27 cellular contexts compared by ENCODE assay signal in genomic region chr2:151361674-151362380, GRCh38. TPM values are rescaled to one million over a fixed set of nuclear protein-coding genes. Genes with fewer than 3 reads are reported as not detected.
DNase-seq lines count a peak whose midpoint lies in the region; FAIRE-seq and TF ChIP-seq lines count a peak whose summit lies in the region.
"Had no signal": no experiment of that assay in that cellular context is flagged by ENCODE, and none has a peak within 500 bp of the region (broad histone marks: within the 10 kb centered on the region; RNA-seq: fewer than 3 reads in every experiment).

No MANE protein-coding gene starts in this region.

- H3K9me3 ChIP-seq in A673 (ENCODE audit: low read depth, low read length, poor library complexity, severe bottlenecking) (no peaks in the 10 kb centered on the region), GM23248 (ENCODE audit: low read depth) (no peaks in the 10 kb centered on the region)
- H3K9me3 ChIP-seq: adrenal gland; BLaER1 treated with 17β-estradiol and CSF1 and Interleukin-3, amounts not matched to agents 10 nM and 100 nM; prostate gland; upper lobe of left lung had no signal

- peak overlapping the region; percentile 28 for H3K4me2 ChIP-seq in GM23248 (ENCODE audit: unreplicated experiment)
- H3K4me2 ChIP-seq: BLaER1 treated with 17β-estradiol and CSF1 and Interleukin-3, amounts not matched to agents 10 nM and 100 nM; neural progenitor cell had no signal

- H3K36me3 ChIP-seq in A673 (ENCODE audit: insufficient read depth, low read length, poor library complexity, severe bottlenecking) (peaks cover 45% of the 10 kb centered on the region), GM23248 (ENCODE audit: low read depth) (no peaks in the 10 kb centered on the region), kidney epithelial cell (ENCODE audit: control insufficient read depth, insufficient read depth, low read length) (no peaks in the 10 kb centered on the region)
- H3K36me3 ChIP-seq: adrenal gland; BLaER1 treated with 17β-estradiol and CSF1 and Interleukin-3, amounts not matched to agents 10 nM and 100 nM; neural progenitor cell; prostate gland; upper lobe of left lung had no signal

- H3F3A ChIP-seq in GM23248 (ENCODE audit: insufficient read depth), result peaks cover 9% of the 10 kb centered on the region; the same call in 1 of the 2 replicates

- POLR2A ChIA-PET in A673 (lab: Charles Lee; ENCODE audit: low non-redundant PET), result no interaction called here

- no peak for TF ChIP-seq CTCF in A673 (conservative IDR thresholded peaks at IDR 0.05; ENCODE audit: low read depth, low read length)
- TF ChIP-seq CTCF in cardiac fibroblast (IDR thresholded peaks at IDR 0.05; ENCODE audit: low read depth, low read length), result no peak
- TF ChIP-seq CTCF in kidney epithelial cell (IDR thresholded peaks at IDR 0.05; ENCODE audit: insufficient read depth, low read length, poor library complexity, severe bottlenecking), result no peak

- BruUV-seq in A673 (replicated peaks; lab: Mats Ljungman, UMichigan), result no TSS peak

- no peaks in the 10 kb centered on the region for H3K9me2 ChIP-seq in GM23248 (ENCODE audit: insufficient read depth)

- peaks cover 11% of the 10 kb centered on the region for H3K4me1 ChIP-seq in A673 (ENCODE audit: insufficient read depth, low read length, poor library complexity, severe bottlenecking)
- peaks cover 27% of the 10 kb centered on the region for H3K4me1 ChIP-seq in GM23248 (ENCODE audit: insufficient read depth)
- H3K4me1 ChIP-seq: adrenal gland, prostate gland had no signal

- CTCF ChIA-PET in A673 (lab: Charles Lee), result no interaction called here

- H4K20me1 ChIP-seq in GM23248 (ENCODE audit: insufficient read depth), result no peaks in the 10 kb centered on the region
- H4K20me1 ChIP-seq: BLaER1 treated with 17β-estradiol and CSF1 and Interleukin-3, amounts not matched to agents 10 nM and 100 nM had no signal

- 0 out of 2 replicates have a peak overlapping the region, but pooled peaks have one; percentile 18 for H3K9ac ChIP-seq in GM23248
- H3K9ac ChIP-seq: BLaER1 treated with 17β-estradiol and CSF1 and Interleukin-3, amounts not matched to agents 10 nM and 100 nM; neural progenitor cell had no signal

- TF ChIP-seq POLR2A in GM12891 (IDR thresholded peaks at IDR 0.05; ENCODE audit: low read depth, low read length), result no peak

- H3K27ac ChIP-seq in A673 (ENCODE audit: low read depth, low read length, poor library complexity, severe bottlenecking) (peak overlapping the region; percentile 55), GM23248 (peak overlapping the region; percentile 57)
- H3K27ac ChIP-seq: adrenal gland; BLaER1 treated with 17β-estradiol and CSF1 and Interleukin-3, amounts not matched to agents 10 nM and 100 nM; neural progenitor cell; prostate gland; upper lobe of left lung had no signal

- 68% methylated on average over 3 of the region's 3 CpGs for WGBS in GM23248 (ENCODE audit: low coverage in 1 of 2, low lambda C conversion rate in 2 of 2, missing lambda C conversion rate in 2 of 2), 2 experiments

- in situ Hi-C loops in GM23248 (cut with MboI), result no loop called here

- FAIRE-seq in GM12891 (lab: Jason Lieb, UNC), result no peak
- FAIRE-seq: colon had no signal

- intact Hi-C loops in A673 (cut with micrococcal nuclease; ENCODE audit: unreplicated experiment), result no loop called here

- H2AFZ ChIP-seq in GM23248, result peak overlapping the region; percentile 31
- H2AFZ ChIP-seq: neural progenitor cell had no signal

- H3K4me3 ChIP-seq in A673 (ENCODE audit: low read depth, low read length, poor library complexity, severe bottlenecking) (peak overlapping the region; percentile 23), GM23248 (no peak overlapping the region), cardiac fibroblast (replicated peaks in 1 of 2; ENCODE audit: low read depth in 2 of 2, low read length in 2 of 2) (no peak overlapping the region), kidney epithelial cell (ENCODE audit: low read depth, low read length) (no peak overlapping the region)
- H3K4me3 ChIP-seq: adrenal gland; BLaER1 treated with 17β-estradiol and CSF1 and Interleukin-3, amounts not matched to agents 10 nM and 100 nM; neural progenitor cell; prostate gland; upper lobe of left lung had no signal

- DNase-seq in A673 (ENCODE audit: low spot score), result no peak
- DNase-seq in GM23248, result peak; percentile 73
- peak; percentile 31 to 74 for DNase-seq in cardiac fibroblast (ENCODE audit: low read depth in 2 of 2)
- peak; percentile 54 for DNase-seq in kidney epithelial cell (ENCODE audit: low read depth)
- no peak for DNase-seq in EL
- DNase-seq in amygdala (lab: John Stamatoyannopoulos, UW), result no peak
- DNase-seq in GM12891 (ENCODE audit: insufficient read length, low spot score), result no peak
- no peak for DNase-seq in NCI-H187 (lab: John Stamatoyannopoulos, UW)
- DNase-seq: activated CD4-positive, alpha-beta T cell treated with anti-CD3 and anti-CD28 coated beads for 36 hours; activated naive CD4-positive, alpha-beta T cell; activated T-cell treated with anti-CD3 and anti-CD28 coated beads, Interleukin-2, amount 50 U/mL, for 24 hours; adrenal gland; COR-L47; DMS79 treated with DMSO at 0.1 percent for 48 hours; effector CD8-positive, alpha-beta T cell; mammary epithelial cell; MM.1S; NCI-H1436 treated with DMSO at 0.1 percent for 48 hours; NCI-H526; stimulated activated CD8-positive, alpha-beta memory T cell treated with anti-CD3 and anti-CD28 coated beads, Interleukin-4, amount 100 ng/mL, for 48 hours had no signal

- H3K27me3 ChIP-seq in A673 (replicated peaks; ENCODE audit: insufficient read depth, low read depth, low read length, poor library complexity) (no peaks in the 10 kb centered on the region), GM23248 (replicated peaks; ENCODE audit: insufficient read depth) (no peaks in the 10 kb centered on the region), kidney epithelial cell (ENCODE audit: control insufficient read depth, insufficient read depth, low read length) (no peaks in the 10 kb centered on the region)
- H3K27me3 ChIP-seq: adrenal gland; BLaER1 treated with 17β-estradiol and CSF1 and Interleukin-3, amounts not matched to agents 10 nM and 100 nM; neural progenitor cell; upper lobe of left lung had no signal

- H3K79me2 ChIP-seq in GM23248 (ENCODE audit: insufficient read depth), result peaks cover 15% of the 10 kb centered on the region

TF ChIP-seq in GM12891, 5 proteins besides CTCF, POLR2A, EP300 and RAD21:
- no peak for TF ChIP-seq PAX5 (IDR thresholded peaks at IDR 0.05; ENCODE audit: insufficient read depth, low read length, severe bottlenecking)
TF ChIP-seq in GM12891: peak in this region for 0.

RNA-seq across cellular contexts. Expression of gene TNFAIP6, which starts 4.4 kb away (rescaled TPM):
- total RNA-seq in A673 (2021) (123 and 135 TPM in 2 replicates), kidney epithelial cell (0.96 and 2.3 TPM in 2 replicates)
- total RNA-seq in GM23248 (2014; rRNA removed; shearing (Covaris generic)), result 4.5 and 8.9 TPM in 2 replicates
- 10.2 and 10.7 TPM in 2 replicates for polyA plus RNA-seq in GM23248 (2016; fragmentation: Nextera tagmentation; extraction: Ambion mirVana)
- 0.80 TPM for polyA plus RNA-seq in GM12891 (2012; ENCODE audit: low read depth, missing spikeins)
- total RNA-seq: activated CD4-positive, alpha-beta T cell treated with anti-CD3 and anti-CD28 coated beads for 36 hours; activated CD8-positive, alpha-beta memory T cell treated with anti-CD3 and anti-CD28 coated beads for 36 hours; T-helper 2 cell treated with Interferon-gamma antibody and Interleukin-4, amounts not matched to agents 100 ng/mL and 5 ng/mL, for 36 hours had no signal

RNA-seq across cellular contexts. Expression of gene RIF1, which starts 47.9 kb away (rescaled TPM):
- total RNA-seq in A673 (2021) (111 and 112 TPM in 2 replicates), kidney epithelial cell (26.6 and 32.6 TPM in 2 replicates)
- 20.9 and 24.8 TPM in 2 replicates for total RNA-seq in GM23248 (2014; rRNA removed; shearing (Covaris generic))
- 26.5 and 28.7 TPM in 2 replicates for polyA plus RNA-seq in GM23248 (2016; fragmentation: Nextera tagmentation; extraction: Ambion mirVana)
- 7.2 TPM for polyA plus RNA-seq in GM12891 (2012; ENCODE audit: low read depth, missing spikeins)

Comparison
In these comparisons a context has a peak if more than half of its experiments do, and no peak if none do; other contexts are left out.
1. DNase-seq: peak in GM23248 (single experiment), cardiac fibroblast (2 of 2) and kidney epithelial cell (single experiment); none in A673 (single experiment), EL (single experiment), amygdala (0 of 56), GM12891 (single experiment) and NCI-H187 (0 of 2).
2. RNA of gene TNFAIP6, which starts 4.4 kb away (total RNA-seq): 123 to 135 TPM in A673; 4.5 to 8.9 TPM in GM23248 and 0.96 to 2.3 TPM in kidney epithelial cell; every median in the first group is over 10 times any median in the second.